ENCODE assay signal across 24 cellular contexts in the genomic region with DNA sequence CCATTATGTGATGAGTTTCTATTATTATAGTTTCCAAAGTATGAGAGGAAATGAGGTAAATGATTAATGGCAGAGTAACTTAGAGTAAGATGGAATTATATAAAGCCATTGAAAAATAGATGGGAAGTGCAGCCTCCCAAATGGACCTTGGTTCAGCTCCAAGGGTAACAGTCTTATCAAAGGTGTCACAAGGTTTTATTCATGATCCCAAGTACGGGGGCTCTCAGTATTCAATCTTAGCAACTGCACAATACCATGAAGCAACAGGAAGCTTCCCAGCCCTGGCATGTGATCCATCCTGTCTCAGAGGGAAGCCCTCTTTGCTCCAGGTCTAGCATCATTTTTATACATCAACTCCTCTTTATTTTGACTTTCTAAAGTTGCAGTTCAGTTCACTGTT.
"Had no signal": no experiment of that assay in that cellular context is flagged by ENCODE, and none has a peak within 500 bp of the region (broad histone marks: within the 10 kb centered on the region; RNA-seq: fewer than 3 reads in every experiment).

No MANE protein-coding gene starts in this region.

- H3K36me3 Mint-ChIP-seq: activated naive CD8-positive, alpha-beta T cell treated with anti-CD3 and anti-CD28 coated beads, Interleukin-2, amount 10 ng/mL, durations not matched to agents 7 days and 5 days; IgD-negative memory B cell; WTC11 had no signal

- H3K27me3 ChIP-seq: adrenal gland had no signal

- H3K36me3 ChIP-seq: adrenal gland had no signal

- H3K27ac Mint-ChIP-seq: activated CD8-positive, alpha-beta T cell treated with anti-CD3 and anti-CD28 coated beads, Interleukin-2, amount 10 ng/mL, durations not matched to agents 7 days and 5 days; activated naive CD8-positive, alpha-beta T cell treated with anti-CD3 and anti-CD28 coated beads, Interleukin-2, amount 10 ng/mL, durations not matched to agents 7 days and 5 days; IgD-negative memory B cell; T-helper 17 cell; WTC11 had no signal

- H3K9me3 ChIP-seq: adrenal gland had no signal

- H3K27ac ChIP-seq: adrenal gland had no signal

- H3K9me3 Mint-ChIP-seq: WTC11 had no signal

- H3K4me3 ChIP-seq: adrenal gland had no signal

- H3K4me1 Mint-ChIP-seq: activated naive CD8-positive, alpha-beta T cell treated with anti-CD3 and anti-CD28 coated beads, Interleukin-2, amount 10 ng/mL, durations not matched to agents 7 days and 5 days; IgD-negative memory B cell; T-helper 17 cell had no signal

- H3K4me3 Mint-ChIP-seq: activated CD8-positive, alpha-beta T cell treated with anti-CD3 and anti-CD28 coated beads, Interleukin-2, amount 10 ng/mL, durations not matched to agents 7 days and 5 days; activated naive CD8-positive, alpha-beta T cell treated with anti-CD3 and anti-CD28 coated beads, Interleukin-2, amount 10 ng/mL, durations not matched to agents 7 days and 5 days; IgD-negative memory B cell; T-helper 17 cell; WTC11 had no signal

- H3K27me3 Mint-ChIP-seq: activated naive CD8-positive, alpha-beta T cell treated with anti-CD3 and anti-CD28 coated beads, Interleukin-2, amount 10 ng/mL, durations not matched to agents 7 days and 5 days; IgD-negative memory B cell; T-helper 17 cell had no signal

- H3K4me1 ChIP-seq: adrenal gland had no signal

- ATAC-seq: activated CD8-positive, alpha-beta T cell treated with anti-CD3 and anti-CD28 coated beads, Interleukin-2, amount 10 ng/mL, durations not matched to agents 7 days and 5 days; PC-3; T-helper 17 cell; WTC11 had no signal

- FAIRE-seq: RCC 7860 had no signal

- DNase-seq: activated CD4-positive, alpha-beta T cell treated with anti-CD3 and anti-CD28 coated beads for 48 hours; activated CD4-positive, alpha-beta T cell treated with anti-CD3 and anti-CD28 coated beads, Interleukin-2, amount 50 U/mL, for 4 hours; activated CD4-positive, CD25-positive, alpha-beta regulatory T cell treated with anti-CD3 and anti-CD28 coated beads, Interleukin-2, amount 50 U/mL, for 72 hours; activated CD8-positive, alpha-beta memory T cell treated with anti-CD3 and anti-CD28 coated beads, Interleukin-2, amount 50 U/mL, for 48 hours; activated CD8-positive, alpha-beta T cell treated with anti-CD3 and anti-CD28 coated beads, Interleukin-2, amount 10 ng/mL, durations not matched to agents 7 days and 5 days; activated naive CD4-positive, alpha-beta T cell treated with anti-CD3 and anti-CD28 coated beads, Interleukin-2, amount 50 U/mL, for 16 hours; activated naive CD8-positive, alpha-beta T cell treated with anti-CD3 and anti-CD28 coated beads, Interleukin-2, amount 10 ng/mL, durations not matched to agents 7 days and 5 days; activated T-cell treated with anti-CD3 and anti-CD28 coated beads, Interleukin-2, amount 50 U/mL, for 1 hour; adrenal gland; anterior cingulate cortex; KG1; NCI-H1092; NCI-H1417 treated with DMSO at 0.1 percent for 48 hours; NCI-H1694; NCI-H2029 treated with DMSO at 0.1 percent for 48 hours; NCI-H345; NCI-H510A; PC-3; SHP77; T-helper 17 cell; T-helper 9 cell had no signal
